In genomic region chr20:2754426-2754825, GRCh38 we compare ENCODE assay signal across 21 cellular contexts. TPM values are rescaled to one million over a fixed set of nuclear protein-coding genes. Genes with fewer than 3 reads are reported as not detected.
DNase-seq lines count a peak whose midpoint lies in the region; ATAC-seq, FAIRE-seq and TF ChIP-seq lines count a peak whose summit lies in the region.
"Had no signal": no experiment of that assay in that cellular context is flagged by ENCODE, and none has a peak within 500 bp of the region (broad histone marks: within the 10 kb centered on the region; RNA-seq: fewer than 3 reads in every experiment).

No MANE protein-coding gene starts in this region.

- H3K4me1 ChIP-seq in astrocyte (ENCODE audit: insufficient read depth, low read length) = peaks cover 15% of the 10 kb centered on the region
- H3K4me1 ChIP-seq in spleen = peaks cover 13 to 42% (median 35%) of the 10 kb centered on the region in 6 donors

- H3K9me3 Mint-ChIP-seq in activated naive CD4-positive, alpha-beta T cell treated with anti-CD3 and anti-CD28 coated beads, Interleukin-2, amount 10 ng/mL, durations not matched to agents 7 days and 5 days = no peaks in the 10 kb centered on the region
- H3K9me3 Mint-ChIP-seq in astrocyte (ENCODE audit: unreplicated experiment) = peaks cover 2% of the 10 kb centered on the region
- H3K9me3 Mint-ChIP-seq in natural killer cell treated with Interleukin-12 subunit alpha and Interleukin-12 subunit beta and Interleukin-15 and Interleukin-18, amount 100 ng/mL, for 72 hours = no peaks in the 10 kb centered on the region
- H3K9me3 Mint-ChIP-seq: H9 had no signal

- 64 to 80% (median 76%) methylated on average over 2 of the region's 2 CpGs for WGBS in spleen, 5 donors

- peaks cover 56% of the 10 kb centered on the region for H3K27me3 ChIP-seq in astrocyte (ENCODE audit: insufficient read depth, low read length)
- H3K27me3 ChIP-seq in spleen (replicated peaks in 1 of 7) = peaks cover 0 to 100% (median 39%) of the 10 kb centered on the region in 7 donors

- DNase-seq in activated naive CD4-positive, alpha-beta T cell treated with anti-CD3 and anti-CD28 coated beads, Interleukin-2, amount 10 ng/mL, durations not matched to agents 7 days and 5 days = peak; percentile 13
- DNase-seq in activated naive CD4-positive, alpha-beta T cell treated with anti-CD3 and anti-CD28 coated beads, Interleukin-2, amount 50 U/mL, for 16 hours = no peak
- no peak for DNase-seq in astrocyte (ENCODE audit: low read depth)
- no peak for DNase-seq in natural killer cell treated with Interleukin-12 subunit alpha and Interleukin-12 subunit beta and Interleukin-15 and Interleukin-18, amount 100 ng/mL, for 72 hours (ENCODE audit: low spot score)
- peak; percentile 21 for DNase-seq in spleen
- no peak for DNase-seq in mucosa of gallbladder (ENCODE audit: low spot score)
- DNase-seq: Caco-2, H9, MV-4-11, NCI-H1417, NCI-H2029, NCI-H2171 treated with DMSO at 0.1 percent for 48 hours, NCI-H510A treated with DMSO at 0.1 percent for 48 hours, NCI-H82, PC-3 had no signal

- H2AFZ ChIP-seq in astrocyte (ENCODE audit: low read depth, low read length) = no peak overlapping the region

- peaks cover 92% of the 10 kb centered on the region for H3K27me3 Mint-ChIP-seq in activated naive CD4-positive, alpha-beta T cell treated with anti-CD3 and anti-CD28 coated beads, Interleukin-2, amount 10 ng/mL, durations not matched to agents 7 days and 5 days
- peaks cover 68% of the 10 kb centered on the region for H3K27me3 Mint-ChIP-seq in astrocyte (ENCODE audit: low read depth, unreplicated experiment)
- H3K27me3 Mint-ChIP-seq in natural killer cell treated with Interleukin-12 subunit alpha and Interleukin-12 subunit beta and Interleukin-15 and Interleukin-18, amount 100 ng/mL, for 72 hours = peaks cover 0 to 11% of the 10 kb centered on the region in 2 donors

- H3K4me2 ChIP-seq in astrocyte (ENCODE audit: low read length) = no peak overlapping the region

- H3K4me3 Mint-ChIP-seq in activated naive CD4-positive, alpha-beta T cell treated with anti-CD3 and anti-CD28 coated beads, Interleukin-2, amount 10 ng/mL, durations not matched to agents 7 days and 5 days = no peak overlapping the region
- H3K4me3 Mint-ChIP-seq in astrocyte (ENCODE audit: unreplicated experiment) = no peak overlapping the region
- peak overlapping the region; percentile 76 for H3K4me3 Mint-ChIP-seq in natural killer cell treated with Interleukin-12 subunit alpha and Interleukin-12 subunit beta and Interleukin-15 and Interleukin-18, amount 100 ng/mL, for 72 hours
- H3K4me3 Mint-ChIP-seq: H9 had no signal

- no peaks in the 10 kb centered on the region for H3K9me3 ChIP-seq in astrocyte (ENCODE audit: insufficient read depth, low read depth, low read length)
- H3K9me3 ChIP-seq in spleen = no peaks in the 10 kb centered on the region
- H3K9me3 ChIP-seq: Caco-2 had no signal

- no peak overlapping the region for H3K27ac Mint-ChIP-seq in activated naive CD4-positive, alpha-beta T cell treated with anti-CD3 and anti-CD28 coated beads, Interleukin-2, amount 10 ng/mL, durations not matched to agents 7 days and 5 days
- peak overlapping the region; percentile 34 for H3K27ac Mint-ChIP-seq in astrocyte (ENCODE audit: unreplicated experiment)
- H3K27ac Mint-ChIP-seq in natural killer cell treated with Interleukin-12 subunit alpha and Interleukin-12 subunit beta and Interleukin-15 and Interleukin-18, amount 100 ng/mL, for 72 hours = peak overlapping the region in 1 of 2 donors; percentile 27
- H3K27ac Mint-ChIP-seq: CD14-positive monocyte had no signal

- peaks cover 3% of the 10 kb centered on the region for H4K20me1 ChIP-seq in astrocyte (ENCODE audit: insufficient read depth, low read length)

- H3K4me1 Mint-ChIP-seq in activated naive CD4-positive, alpha-beta T cell treated with anti-CD3 and anti-CD28 coated beads, Interleukin-2, amount 10 ng/mL, durations not matched to agents 7 days and 5 days = peaks cover 27% of the 10 kb centered on the region
- peaks cover 4% of the 10 kb centered on the region for H3K4me1 Mint-ChIP-seq in astrocyte (ENCODE audit: low read depth, unreplicated experiment)
- peaks cover 28 to 30% of the 10 kb centered on the region in 2 donors for H3K4me1 Mint-ChIP-seq in natural killer cell treated with Interleukin-12 subunit alpha and Interleukin-12 subunit beta and Interleukin-15 and Interleukin-18, amount 100 ng/mL, for 72 hours (ENCODE audit: low read depth in 2 of 2)

- TF ChIP-seq CTCF in astrocyte (IDR thresholded peaks at IDR 0.05; ENCODE audit: insufficient read depth, low read depth, low read length) (no peak), spleen (IDR thresholded peaks at IDR 0.05 in 8 of 11, conservative IDR thresholded peaks at IDR 0.05 in 3 of 11) (no peak)

- H3K27ac ChIP-seq in astrocyte (ENCODE audit: low read depth, low read length) (no peak overlapping the region), spleen (no peak overlapping the region)
- H3K27ac ChIP-seq: HL-60, RWPE1 had no signal

- no peaks in the 10 kb centered on the region for H3K36me3 ChIP-seq in astrocyte (ENCODE audit: insufficient read depth, low read length)
- no peaks in the 10 kb centered on the region for H3K36me3 ChIP-seq in spleen

- no peaks in the 10 kb centered on the region for H3K79me2 ChIP-seq in astrocyte (ENCODE audit: insufficient read depth, low read length)

- H3K4me3 ChIP-seq in astrocyte (ENCODE audit: insufficient read depth, low read depth, low read length) (no peak overlapping the region), spleen (no peak overlapping the region)

- H3K9ac ChIP-seq in astrocyte (ENCODE audit: low read length) = no peak overlapping the region

- CTCF ChIA-PET in activated naive CD4-positive, alpha-beta T cell treated with anti-CD3 and anti-CD28 coated beads, Interleukin-2, amount 10 ng/mL, durations not matched to agents 7 days and 5 days (lab: Charles Lee) = interaction anchor here (1.8 to 3.1 kb wide), 6 partner anchors 12 to 246 kb away, joined by 4 to 25 read pairs (median 10); no protein-coding TSS in a partner anchor

- no peak for TF ChIP-seq POLR2A in spleen (IDR thresholded peaks at IDR 0.05)

- FAIRE-seq in astrocyte (lab: Jason Lieb, UNC) = no peak
- FAIRE-seq: HTR-8/SVneo had no signal

- no peak for ATAC-seq in natural killer cell treated with Interleukin-12 subunit alpha and Interleukin-12 subunit beta and Interleukin-15 and Interleukin-18, amount 100 ng/mL, for 72 hours
- ATAC-seq in HG03457 (IDR thresholded peaks at IDR 0.05; ENCODE audit: unreplicated experiment) (no peak), GM19455 (IDR thresholded peaks at IDR 0.05; ENCODE audit: unreplicated experiment) (no peak)
- ATAC-seq: PC-3 had no signal

- intact Hi-C loops in spleen (cut with DNase I; ENCODE audit: low total_unique reads) = no loop called here

- H3K36me3 Mint-ChIP-seq in activated naive CD4-positive, alpha-beta T cell treated with anti-CD3 and anti-CD28 coated beads, Interleukin-2, amount 10 ng/mL, durations not matched to agents 7 days and 5 days = no peaks in the 10 kb centered on the region
- H3K36me3 Mint-ChIP-seq in astrocyte (ENCODE audit: low read depth, unreplicated experiment) = no peaks in the 10 kb centered on the region
- H3K36me3 Mint-ChIP-seq in natural killer cell treated with Interleukin-12 subunit alpha and Interleukin-12 subunit beta and Interleukin-15 and Interleukin-18, amount 100 ng/mL, for 72 hours = no peaks in the 10 kb centered on the region

RNA-seq across cellular contexts. Expression of gene CPXM1, which starts 46.0 kb away (rescaled TPM):
- total RNA-seq in astrocyte (10.6 and 10.9 TPM in 2 replicates), spleen (1 to 10 TPM in 2 of 7 donors, under 1 TPM in 5; 0.23 to 1.9 (median 0.44) TPM), mucosa of gallbladder (6.8 TPM)
- 10 to 100 TPM; 47.8 to 53.5 TPM for total RNA-seq in natural killer cell treated with Interleukin-12 subunit alpha and Interleukin-12 subunit beta and Interleukin-15 and Interleukin-18, amount 100 ng/mL, for 72 hours
- 1 to 10 TPM in 1 of 3 donors, under 1 TPM in 2; 0.41 to 2.9 (median 0.64) TPM for polyA plus RNA-seq in spleen
- total RNA-seq: Caco-2, PC-3 had no signal
- polyA plus RNA-seq: CD14-positive monocyte had no signal

Comparison
In these comparisons a context has a peak if more than half of its experiments do, and no peak if none do; other contexts are left out.
1. DNase-seq: peak in activated naive CD4-positive, alpha-beta T cell treated with anti-CD3 and anti-CD28 coated beads, Interleukin-2, amount 10 ng/mL, durations not matched to agents 7 days and 5 days (single experiment) and spleen (single experiment); none in activated naive CD4-positive, alpha-beta T cell treated with anti-CD3 and anti-CD28 coated beads, Interleukin-2, amount 50 U/mL, for 16 hours (single experiment), astrocyte (single experiment), natural killer cell treated with Interleukin-12 subunit alpha and Interleukin-12 subunit beta and Interleukin-15 and Interleukin-18, amount 100 ng/mL, for 72 hours (single experiment) and mucosa of gallbladder (single experiment).